In the genomic region with DNA sequence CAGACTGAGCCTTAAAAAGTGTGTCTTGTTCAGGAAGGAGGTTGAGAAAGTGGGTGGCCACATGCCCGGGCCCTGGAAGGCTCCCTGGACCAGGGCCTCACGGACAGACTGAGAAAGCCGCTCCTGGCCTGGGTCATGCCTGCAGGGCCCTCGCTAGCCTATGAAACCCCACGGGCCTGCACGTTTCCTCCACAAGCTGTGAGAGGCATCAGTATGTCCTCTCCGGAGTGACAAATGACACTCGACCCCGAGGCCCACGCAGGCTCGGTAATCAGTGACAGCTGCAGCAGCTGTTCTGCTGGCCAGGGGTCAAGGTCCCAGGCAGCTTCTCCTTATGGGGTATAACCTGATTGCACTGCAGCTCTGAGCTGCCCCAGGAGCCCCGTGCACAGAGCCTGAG, we compare ENCODE assay signal across 16 cellular contexts. TPM values are rescaled to one million over a fixed set of nuclear protein-coding genes. Genes with fewer than 3 reads are reported as not detected.
DNase-seq lines count a peak whose midpoint lies in the region; ATAC-seq and TF ChIP-seq lines count a peak whose summit lies in the region.
"Had no signal": no experiment of that assay in that cellular context is flagged by ENCODE, and none has a peak within 500 bp of the region (broad histone marks: within the 10 kb centered on the region; RNA-seq: fewer than 3 reads in every experiment).

No MANE protein-coding gene starts in this region.

- CTCF ChIA-PET in RWPE1 (lab: Yijun Ruan, JAX): interaction anchor here (0.5 to 1.2 kb wide), 2 partner anchors 11 to 21 kb away, joined by 3 to 4 read pairs; no protein-coding TSS in a partner anchor

- ATAC-seq in lower lobe of right lung (no peak), GM18868 (IDR thresholded peaks at IDR 0.05; ENCODE audit: unreplicated experiment) (no peak), GM21529 (IDR thresholded peaks at IDR 0.05; ENCODE audit: unreplicated experiment) (no peak)
- ATAC-seq: activated CD8-positive, alpha-beta memory T cell treated with anti-CD3 and anti-CD28 coated beads, Interleukin-2, amount 10 ng/mL, durations not matched to agents 7 days and 5 days; right lobe of liver; stimulated activated naive CD8-positive, alpha-beta T cell treated with anti-CD3 and anti-CD28 coated beads, Interleukin-15, Interleukin-2, amounts not matched to agents 100 U/mL and 50 U/mL, for 24 hours had no signal

- 30 to 55% methylated on average over 8 to 12 of the region's 12 CpGs for WGBS in testis, 2 donors

- intact Hi-C loops in lower lobe of right lung (cut with DNase I): no loop called here
- intact Hi-C loops in testis (cut with DNase I; ENCODE audit: low total_unique reads): no loop called here

- H3K4me3 ChIP-seq in lower lobe of right lung: no peak overlapping the region
- H3K4me3 ChIP-seq in testis: no peak overlapping the region
- H3K4me3 ChIP-seq: right lobe of liver had no signal

- POLR2A ChIA-PET in RWPE1 (lab: Yijun Ruan, JAX; ENCODE audit: low non-redundant PET): no interaction called here

- no peak for TF ChIP-seq POLR2A in testis (IDR thresholded peaks at IDR 0.05)

- H3K4me1 ChIP-seq in lower lobe of right lung: no peaks in the 10 kb centered on the region
- peaks cover 42% of the 10 kb centered on the region for H3K4me1 ChIP-seq in testis

- H3K27ac ChIP-seq in RWPE1 (peak overlapping the region; percentile 70), lower lobe of right lung (no peak overlapping the region), testis (peak overlapping the region in 1 of 2 donors; percentile 29)
- H3K27ac ChIP-seq: right lobe of liver had no signal

- H3K36me3 ChIP-seq in lower lobe of right lung (no peaks in the 10 kb centered on the region), testis (ENCODE audit: low read depth, missing control alignments) (no peaks in the 10 kb centered on the region)
- H3K36me3 ChIP-seq: right lobe of liver had no signal

- DNase-seq in RWPE1 (ENCODE audit: low spot score) (no peak), fibroblast of gingiva (ENCODE audit: low read depth) (peak; percentile 68), lower lobe of right lung (peak; percentile 45), testis (peak; percentile 53), NCI-H2227 treated with DMSO at 0.1 percent for 48 hours (lab: John Stamatoyannopoulos, UW) (no peak)
- DNase-seq in activated effector memory CD4-positive, alpha-beta T cell treated with anti-CD3 and anti-CD28 coated beads, Interleukin-2, amount 50 U/mL, for 16 hours: no peak
- DNase-seq: activated CD8-positive, alpha-beta memory T cell treated with anti-CD3 and anti-CD28 coated beads, Interleukin-2, amount 10 ng/mL, durations not matched to agents 7 days and 5 days; activated naive CD4-positive, alpha-beta T cell treated with anti-CD3 and anti-CD28 coated beads, Interleukin-2, amount 10 ng/mL, durations not matched to agents 7 days and 5 days; naive B cell; NCI-H1092 treated with DMSO at 0.1 percent for 48 hours; NCI-H446; stimulated activated naive CD8-positive, alpha-beta T cell treated with anti-CD3 and anti-CD28 coated beads, Interleukin-15, Interleukin-2, amounts not matched to agents 100 U/mL and 50 U/mL, for 24 hours; SW 1271 had no signal

- no peaks in the 10 kb centered on the region for H3K27me3 ChIP-seq in lower lobe of right lung (ENCODE audit: low read depth)
- H3K27me3 ChIP-seq in testis: no peaks in the 10 kb centered on the region
- H3K27me3 ChIP-seq: right lobe of liver had no signal

- TF ChIP-seq CTCF in RWPE1 (conservative IDR thresholded peaks at IDR 0.05; ENCODE audit: low read depth) (no peak), lower lobe of right lung (IDR thresholded peaks at IDR 0.05) (no peak), testis (IDR thresholded peaks at IDR 0.05) (no peak)

- H3K9me3 ChIP-seq in lower lobe of right lung (no peaks in the 10 kb centered on the region), testis (no peaks in the 10 kb centered on the region)
- H3K9me3 ChIP-seq: right lobe of liver had no signal

RNA-seq across cellular contexts. Expression of gene ASB13, which starts 47.6 kb away (rescaled TPM):
- 27.6 TPM for total RNA-seq in lower lobe of right lung
- 10 to 100 TPM in 1 of 2 donors, 1 to 10 TPM in 1; 9.4 to 14.1 TPM for total RNA-seq in testis
- polyA plus RNA-seq in testis (ENCODE audit: insufficient read depth, low read depth, low replicate concordance): 12.3 TPM

Comparison
In these comparisons a context has a peak if more than half of its experiments do, and no peak if none do; other contexts are left out.
1. DNase-seq: peak in fibroblast of gingiva (single experiment), lower lobe of right lung (single experiment) and testis (single experiment); none in RWPE1 (single experiment), activated effector memory CD4-positive, alpha-beta T cell treated with anti-CD3 and anti-CD28 coated beads, Interleukin-2, amount 50 U/mL, for 16 hours (single experiment) and NCI-H2227 treated with DMSO at 0.1 percent for 48 hours (single experiment).